In genomic region chr11:2118674-2119073, GRCh38 we compare ENCODE assay signal across 13 cellular contexts. TPM values are rescaled to one million over a fixed set of nuclear protein-coding genes. Genes with fewer than 3 reads are reported as not detected.
"Had no signal": no experiment of that assay in that cellular context is flagged by ENCODE, and none has a peak within 500 bp of the region (broad histone marks: within the 10 kb centered on the region; RNA-seq: fewer than 3 reads in every experiment).

No MANE protein-coding gene starts in this region.

- H3K4me1 ChIP-seq: HAP-1 had no signal

- H3K4me3 ChIP-seq: GM23248, HAP-1 had no signal

- DNase-seq: GM23248, GOT3, H7, HFFc6, KBM-7 had no signal

- H3K36me3 ChIP-seq: HAP-1 had no signal

- H3K27ac ChIP-seq: GM23248, HL-60, KMS-11 had no signal

- ATAC-seq: HCT116, HepG2 had no signal

- H3K9ac ChIP-seq: GM23248, KMS-11 had no signal

RNA-seq across cellular contexts. Expression of gene IGF2, which starts 20.5 kb away (rescaled TPM):
- total RNA-seq: GM23248 had no signal
- polyA plus RNA-seq: IgD-negative memory B cell had no signal

RNA-seq across cellular contexts. Expression of gene INS, which starts 42.3 kb away (rescaled TPM):
- total RNA-seq: GM23248, H4, H7, HepG2, HFFc6, HT1080 had no signal
- polyA plus RNA-seq: GM23248, HepG2, IgD-negative memory B cell had no signal

RNA-seq across cellular contexts. Expression of gene TH, which starts 52.9 kb away (rescaled TPM):
- total RNA-seq: GM23248, H4, H7, HepG2, HFFc6, HT1080 had no signal
- polyA plus RNA-seq: GM23248, IgD-negative memory B cell had no signal
